Comparison of ENCODE assay signal across 8 cellular contexts in the genomic region with DNA sequence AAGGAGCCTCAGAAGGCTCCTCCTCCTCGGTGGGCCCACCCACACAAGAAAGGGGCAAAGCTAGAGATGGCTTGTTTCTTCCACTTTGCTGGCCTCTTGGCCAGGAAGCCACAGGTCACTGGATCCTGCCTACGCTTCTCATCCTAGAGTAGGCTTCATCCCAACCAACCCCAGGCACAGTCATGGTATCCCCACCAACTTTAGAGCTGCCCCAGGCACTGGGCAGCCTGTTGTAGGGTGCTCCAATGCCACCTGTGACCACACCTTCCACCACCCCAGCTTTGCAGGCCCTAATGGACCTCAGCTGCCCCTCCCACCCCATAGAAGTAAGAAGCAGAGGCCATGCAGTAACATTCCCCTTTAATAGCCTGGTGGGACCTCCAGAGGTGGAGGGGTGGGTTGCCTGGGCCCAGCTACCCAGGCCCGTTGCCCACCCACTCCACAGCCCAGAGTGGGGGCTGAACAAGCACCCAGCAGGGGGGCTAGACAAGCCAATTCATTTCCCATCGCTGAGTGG. TPM values are rescaled to one million over a fixed set of nuclear protein-coding genes. Genes with fewer than 3 reads are reported as not detected.
A peak's percentile ranks its signal among the peaks of the same experiment; 100 is the strongest.
DNase-seq lines count a peak whose midpoint lies in the region; ATAC-seq lines count a peak whose summit lies in the region.

No MANE protein-coding gene starts in this region.

- H3K36me3 ChIP-seq in HUES6 (ENCODE audit: control insufficient read depth, insufficient read depth, low read length) (peaks cover 44% of the 10 kb centered on the region), iPS-20b (ENCODE audit: insufficient read depth, low read depth, low read length) (peaks cover 39% of the 10 kb centered on the region)

- H3K4me3 ChIP-seq in HUES6 (ENCODE audit: low read depth, low read length) (peak overlapping the region; percentile 74), iPS-20b (ENCODE audit: low read length) (peak overlapping the region; percentile 89)

- ATAC-seq in stimulated activated naive CD8-positive, alpha-beta T cell treated with anti-CD3 and anti-CD28 coated beads, Interleukin-15, amount 100 ng/mL, for 72 hours: no peak
- ATAC-seq in GM18511 (IDR thresholded peaks at IDR 0.05; ENCODE audit: unreplicated experiment): no peak
- ATAC-seq in GM19023 (IDR thresholded peaks at IDR 0.05; ENCODE audit: unreplicated experiment): no peak
- ATAC-seq in HG02884 (IDR thresholded peaks at IDR 0.05; ENCODE audit: unreplicated experiment): no peak

- no peaks in the 10 kb centered on the region for H3K9me3 ChIP-seq in HUES6 (ENCODE audit: control insufficient read depth, insufficient read depth, low read depth, low read length)
- H3K9me3 ChIP-seq in iPS-20b (ENCODE audit: insufficient read depth, low read depth, low read length): no peaks in the 10 kb centered on the region

- H3K4me1 ChIP-seq in HUES6 (ENCODE audit: control insufficient read depth, insufficient read depth, low read length) (peaks cover 25% of the 10 kb centered on the region), iPS-20b (ENCODE audit: insufficient read depth, low read length) (peaks cover 16% of the 10 kb centered on the region)

- no peak for DNase-seq in activated naive CD8-positive, alpha-beta T cell treated with anti-CD3 and anti-CD28 coated beads for 36 hours
- no peak for DNase-seq in stimulated activated naive CD8-positive, alpha-beta T cell treated with anti-CD3 and anti-CD28 coated beads, Interleukin-15, amount 100 ng/mL, for 72 hours
- no peak for DNase-seq in activated CD4-positive, alpha-beta T cell treated with anti-CD3 and anti-CD28 coated beads for 4 hours

- peak overlapping the region; percentile 80 for H3K9ac ChIP-seq in HUES6 (ENCODE audit: low read length)
- H3K9ac ChIP-seq in iPS-20b (ENCODE audit: low read depth, low read length): peak overlapping the region; percentile 87; the same call in 1 of the 2 replicates

- H3K27me3 ChIP-seq in HUES6 (ENCODE audit: control insufficient read depth, insufficient read depth, low read length) (no peaks in the 10 kb centered on the region), iPS-20b (ENCODE audit: insufficient read depth, low read length) (peaks cover 2% of the 10 kb centered on the region; the same call in 1 of the 2 replicates)

- H3K27ac ChIP-seq in HUES6 (ENCODE audit: low read depth, low read length): peak overlapping the region; percentile 64
- peak overlapping the region; percentile 89 for H3K27ac ChIP-seq in iPS-20b (ENCODE audit: low read length)

- H3K9me3 Mint-ChIP-seq in activated naive CD8-positive, alpha-beta T cell treated with anti-CD3 and anti-CD28 coated beads for 36 hours: no peaks in the 10 kb centered on the region
- H3K9me3 Mint-ChIP-seq in stimulated activated naive CD8-positive, alpha-beta T cell treated with anti-CD3 and anti-CD28 coated beads, Interleukin-15, amount 100 ng/mL, for 72 hours: no peaks in the 10 kb centered on the region

- H3K27me3 Mint-ChIP-seq in activated naive CD8-positive, alpha-beta T cell treated with anti-CD3 and anti-CD28 coated beads for 36 hours: no peaks in the 10 kb centered on the region
- no peaks in the 10 kb centered on the region for H3K27me3 Mint-ChIP-seq in stimulated activated naive CD8-positive, alpha-beta T cell treated with anti-CD3 and anti-CD28 coated beads, Interleukin-15, amount 100 ng/mL, for 72 hours

- H3K27ac Mint-ChIP-seq in activated naive CD8-positive, alpha-beta T cell treated with anti-CD3 and anti-CD28 coated beads for 36 hours: peak overlapping the region; percentile 89
- H3K27ac Mint-ChIP-seq in stimulated activated naive CD8-positive, alpha-beta T cell treated with anti-CD3 and anti-CD28 coated beads, Interleukin-15, amount 100 ng/mL, for 72 hours: peak overlapping the region; percentile 85 to 94

- peaks cover 67% of the 10 kb centered on the region for H3K36me3 Mint-ChIP-seq in activated naive CD8-positive, alpha-beta T cell treated with anti-CD3 and anti-CD28 coated beads for 36 hours

- H3K4me3 Mint-ChIP-seq in activated naive CD8-positive, alpha-beta T cell treated with anti-CD3 and anti-CD28 coated beads for 36 hours: peak overlapping the region; percentile 86
- H3K4me3 Mint-ChIP-seq in stimulated activated naive CD8-positive, alpha-beta T cell treated with anti-CD3 and anti-CD28 coated beads, Interleukin-15, amount 100 ng/mL, for 72 hours: peak overlapping the region; percentile 97 to 98

- peaks cover 37% of the 10 kb centered on the region for H3K4me1 Mint-ChIP-seq in activated naive CD8-positive, alpha-beta T cell treated with anti-CD3 and anti-CD28 coated beads for 36 hours
- peaks cover 66% of the 10 kb centered on the region for H3K4me1 Mint-ChIP-seq in stimulated activated naive CD8-positive, alpha-beta T cell treated with anti-CD3 and anti-CD28 coated beads, Interleukin-15, amount 100 ng/mL, for 72 hours

RNA-seq across cellular contexts. Expression of a gene that starts 0.5 kb away (rescaled TPM):
- total RNA-seq in activated naive CD8-positive, alpha-beta T cell treated with anti-CD3 and anti-CD28 coated beads for 36 hours: 10 to 100 TPM; 76.9 to 79.2 TPM

RNA-seq across cellular contexts. Expression of a gene that starts 3.0 kb away (rescaled TPM):
- total RNA-seq in activated naive CD8-positive, alpha-beta T cell treated with anti-CD3 and anti-CD28 coated beads for 36 hours: 100 to 1,000 TPM; 154 to 162 TPM

RNA-seq across cellular contexts. Expression of a gene that starts 11.6 kb away (rescaled TPM):
- 100 to 1,000 TPM; 671 to 701 TPM for total RNA-seq in activated naive CD8-positive, alpha-beta T cell treated with anti-CD3 and anti-CD28 coated beads for 36 hours

RNA-seq across cellular contexts. Expression of a gene that starts 17.7 kb away (rescaled TPM):
- total RNA-seq in activated naive CD8-positive, alpha-beta T cell treated with anti-CD3 and anti-CD28 coated beads for 36 hours: 10 to 100 TPM in 1 of 2 experiments, 1 to 10 TPM in 1; 10.0 to 10.2 TPM

RNA-seq across cellular contexts. Expression of a gene that starts 35.8 kb away (rescaled TPM):
- 10 to 100 TPM; 11.1 to 11.8 TPM for total RNA-seq in activated naive CD8-positive, alpha-beta T cell treated with anti-CD3 and anti-CD28 coated beads for 36 hours
